Comparison of ENCODE assay signal across 18 cellular contexts in genomic region chr6:154488802-154489437, GRCh38. TPM values are rescaled to one million over a fixed set of nuclear protein-coding genes. Genes with fewer than 3 reads are reported as not detected.
A peak's percentile ranks its signal among the peaks of the same experiment; 100 is the strongest.
DNase-seq lines count a peak whose midpoint lies in the region; ATAC-seq and TF ChIP-seq lines count a peak whose summit lies in the region.
"Had no signal": no experiment of that assay in that cellular context is flagged by ENCODE, and none has a peak within 500 bp of the region (broad histone marks: within the 10 kb centered on the region; RNA-seq: fewer than 3 reads in every experiment).

No MANE protein-coding gene starts in this region.

- peaks cover 2% of the 10 kb centered on the region for H3K27me3 Mint-ChIP-seq in endothelial cell (ENCODE audit: unreplicated experiment)
- H3K27me3 Mint-ChIP-seq: activated naive CD4-positive, alpha-beta T cell treated with anti-CD3 and anti-CD28 coated beads, Interleukin-2, amount 50 U/mL, for 24 hours had no signal

- peak; percentile 34 for DNase-seq in NCI-H226
- DNase-seq in endothelial cell (ENCODE audit: low spot score) = no peak
- DNase-seq in myocyte (ENCODE audit: low read depth) = peak; percentile 57
- DNase-seq in NCI-H345 (lab: John Stamatoyannopoulos, UW) = no peak
- DNase-seq in AML-193 (lab: John Stamatoyannopoulos, UW) = no peak
- DNase-seq: activated B cell treated with CpG ODN at 0.5 μM for 24 hours; BE2C; DMS79 treated with DMSO at 0.1 percent for 48 hours; foreskin keratinocyte; immature natural killer cell; NCI-H1930; pancreas; SJCRH30; stimulated activated CD4-positive, alpha-beta T cell treated with anti-CD3 and anti-CD28 coated beads, Interleukin-15, amount 100 ng/mL, for 24 hours had no signal

- peak overlapping the region; percentile 60 for H3K27ac ChIP-seq in C4-2B
- H3K27ac ChIP-seq: SJCRH30 had no signal

- TF ChIP-seq CTCF in C4-2B (conservative IDR thresholded peaks at IDR 0.05) (no peak), endothelial cell (IDR thresholded peaks at IDR 0.05; ENCODE audit: unreplicated experiment) (no peak)

- peak overlapping the region; percentile 37 for H3K4me3 Mint-ChIP-seq in endothelial cell (ENCODE audit: unreplicated experiment)
- H3K4me3 Mint-ChIP-seq: activated B cell treated with CpG ODN at 0.5 μM for 24 hours; activated naive CD4-positive, alpha-beta T cell treated with anti-CD3 and anti-CD28 coated beads, Interleukin-2, amount 50 U/mL, for 24 hours; immature natural killer cell had no signal

- H3K4me1 Mint-ChIP-seq in endothelial cell (ENCODE audit: unreplicated experiment) = peaks cover 13% of the 10 kb centered on the region
- H3K4me1 Mint-ChIP-seq: activated B cell treated with CpG ODN at 0.5 μM for 24 hours; activated naive CD4-positive, alpha-beta T cell treated with anti-CD3 and anti-CD28 coated beads, Interleukin-2, amount 50 U/mL, for 24 hours; immature natural killer cell had no signal

- no peaks in the 10 kb centered on the region for H3K36me3 Mint-ChIP-seq in endothelial cell (ENCODE audit: low read depth, unreplicated experiment)
- H3K36me3 Mint-ChIP-seq: activated naive CD4-positive, alpha-beta T cell treated with anti-CD3 and anti-CD28 coated beads, Interleukin-2, amount 50 U/mL, for 24 hours; immature natural killer cell had no signal

- no peak overlapping the region for H3K27ac Mint-ChIP-seq in endothelial cell (ENCODE audit: unreplicated experiment)
- H3K27ac Mint-ChIP-seq: activated B cell treated with CpG ODN at 0.5 μM for 24 hours; activated naive CD4-positive, alpha-beta T cell treated with anti-CD3 and anti-CD28 coated beads, Interleukin-2, amount 50 U/mL, for 24 hours; immature natural killer cell had no signal

- H3K9me3 Mint-ChIP-seq in endothelial cell (ENCODE audit: unreplicated experiment) = no peaks in the 10 kb centered on the region
- H3K9me3 Mint-ChIP-seq: activated naive CD4-positive, alpha-beta T cell treated with anti-CD3 and anti-CD28 coated beads, Interleukin-2, amount 50 U/mL, for 24 hours; immature natural killer cell had no signal

- no peak for ATAC-seq in HG02610 (IDR thresholded peaks at IDR 0.05; ENCODE audit: unreplicated experiment)
- no peak for ATAC-seq in HG03095 (IDR thresholded peaks at IDR 0.05; ENCODE audit: unreplicated experiment)
- ATAC-seq: foreskin keratinocyte had no signal

RNA-seq across cellular contexts. Expression of gene CNKSR3, which starts 21.6 kb away (rescaled TPM):
- total RNA-seq in endothelial cell (ENCODE audit: unreplicated experiment) (9.7 TPM), myocyte (10.0 and 12.8 TPM in 2 replicates)
- polyA plus RNA-seq in myocyte (2012) = 2.6 TPM

Comparison
In these comparisons a context has a peak if more than half of its experiments do, and no peak if none do; other contexts are left out.
1. DNase-seq: peak in NCI-H226 (single experiment) and myocyte (single experiment); none in endothelial cell (single experiment), NCI-H345 (single experiment) and AML-193 (0 of 2).